Comparison of ENCODE assay signal across 15 cellular contexts in the genomic region with DNA sequence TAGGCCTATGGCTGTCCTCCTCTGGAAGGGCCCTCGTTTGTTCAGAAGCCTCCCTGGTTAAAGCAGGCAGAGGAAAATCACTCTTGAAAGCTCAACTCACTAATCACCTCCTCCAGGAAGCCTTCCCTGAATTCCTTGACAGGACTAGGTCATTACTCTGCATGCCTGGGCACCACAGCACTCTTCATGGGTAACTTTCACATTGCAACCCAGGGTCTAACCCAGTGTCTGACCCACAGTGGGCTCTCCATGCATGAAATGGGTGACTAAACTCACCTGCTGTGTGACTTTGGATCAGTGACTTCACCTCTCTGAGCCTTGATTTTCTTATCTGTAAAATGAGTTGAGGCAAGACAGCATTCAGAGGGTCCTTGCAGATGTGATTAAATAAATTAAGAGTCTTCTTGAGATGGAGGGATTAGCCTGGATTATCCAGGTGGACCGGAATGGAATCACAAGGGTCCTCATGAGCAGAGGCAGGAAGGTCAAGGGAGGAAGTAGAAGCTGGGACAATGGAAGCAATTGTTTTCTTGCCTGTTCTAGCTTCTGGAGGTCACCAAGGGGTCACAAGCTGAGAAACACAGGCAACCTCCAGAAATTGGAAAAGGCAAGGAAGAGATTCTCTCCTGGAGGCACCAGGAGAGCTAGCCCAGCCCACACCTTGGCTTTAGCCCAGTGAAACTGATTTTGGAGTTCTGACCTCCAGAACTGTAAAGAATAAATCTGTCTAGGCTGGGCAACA.
"Had no signal": no experiment of that assay in that cellular context is flagged by ENCODE, and none has a peak within 500 bp of the region (broad histone marks: within the 10 kb centered on the region; RNA-seq: fewer than 3 reads in every experiment).

No MANE protein-coding gene starts in this region.

- DNase-seq: activated CD4-positive, alpha-beta T cell treated with anti-CD3 and anti-CD28 coated beads, Interleukin-2, amount 50 U/mL, for 1 hour; activated CD4-positive, CD25-positive, alpha-beta regulatory T cell; activated naive CD4-positive, alpha-beta T cell treated with anti-CD3 and anti-CD28 coated beads, Interleukin-2, amount 10 ng/mL, durations not matched to agents 7 days and 5 days; body of pancreas; foreskin melanocyte; head of caudate nucleus; left ventricle myocardium inferior; nephron progenitor cell; stimulated activated CD4-positive, alpha-beta T cell treated with anti-CD3 and anti-CD28 coated beads, Interleukin-12 subunit alpha, Interleukin-12 subunit beta, amount 100 ng/mL, for 4 hours; T-helper 2 cell; upper lobe of left lung had no signal

- H3K36me3 ChIP-seq: left ventricle myocardium inferior, upper lobe of left lung had no signal

- H3K4me3 ChIP-seq: body of pancreas, left ventricle myocardium inferior, upper lobe of left lung had no signal

- H3K36me3 Mint-ChIP-seq: activated naive CD4-positive, alpha-beta T cell treated with anti-CD3 and anti-CD28 coated beads, Interleukin-2, amount 10 ng/mL, durations not matched to agents 7 days and 5 days; memory B cell had no signal

- H3K27me3 Mint-ChIP-seq: stimulated activated naive CD8-positive, alpha-beta T cell treated with anti-CD3 and anti-CD28 coated beads, Interleukin-15, Interleukin-2, amounts not matched to agents 100 ng/mL and 50 ng/mL, for 24 hours had no signal

- ATAC-seq: body of pancreas had no signal

- H3K27ac Mint-ChIP-seq: activated T-helper 2 cell treated with anti-CD3 and anti-CD28 coated beads, Interferon-gamma antibody, Interleukin-2, Interleukin-4, amounts not matched to agents 10 μg/mL and 5 μg/mL and 100 μg/mL, durations not matched to agents 14 hours and 24 hours and 36 hours; dendritic cell treated with granulocyte-macrophage colony-stimulating factor and Interleukin-4, amounts not matched to agents 40 ng/mL and 50 ng/mL, for 4 days; nephron progenitor cell; stimulated activated naive CD8-positive, alpha-beta T cell treated with anti-CD3 and anti-CD28 coated beads, Interleukin-15, Interleukin-2, amounts not matched to agents 100 ng/mL and 50 ng/mL, for 24 hours had no signal

- H3K27me3 ChIP-seq: body of pancreas, upper lobe of left lung had no signal

- H3K9me3 ChIP-seq: body of pancreas, left ventricle myocardium inferior, upper lobe of left lung had no signal

- H3K4me3 Mint-ChIP-seq: activated naive CD4-positive, alpha-beta T cell treated with anti-CD3 and anti-CD28 coated beads, Interleukin-2, amount 10 ng/mL, durations not matched to agents 7 days and 5 days; dendritic cell treated with granulocyte-macrophage colony-stimulating factor and Interleukin-4, amounts not matched to agents 40 ng/mL and 50 ng/mL, for 4 days; nephron progenitor cell; stimulated activated naive CD8-positive, alpha-beta T cell treated with anti-CD3 and anti-CD28 coated beads, Interleukin-15, Interleukin-2, amounts not matched to agents 100 ng/mL and 50 ng/mL, for 24 hours had no signal

- H3K27ac ChIP-seq: body of pancreas, left ventricle myocardium inferior, upper lobe of left lung had no signal

- H3K9me3 Mint-ChIP-seq: activated naive CD4-positive, alpha-beta T cell treated with anti-CD3 and anti-CD28 coated beads, Interleukin-2, amount 10 ng/mL, durations not matched to agents 7 days and 5 days; activated T-helper 2 cell treated with anti-CD3 and anti-CD28 coated beads, Interferon-gamma antibody, Interleukin-2, Interleukin-4, amounts not matched to agents 10 μg/mL and 5 μg/mL and 100 μg/mL, durations not matched to agents 14 hours and 24 hours and 36 hours; dendritic cell treated with granulocyte-macrophage colony-stimulating factor and Interleukin-4, amounts not matched to agents 40 ng/mL and 50 ng/mL, for 4 days; memory B cell; nephron progenitor cell; stimulated activated naive CD8-positive, alpha-beta T cell treated with anti-CD3 and anti-CD28 coated beads, Interleukin-15, Interleukin-2, amounts not matched to agents 100 ng/mL and 50 ng/mL, for 24 hours had no signal
